27 cellular contexts compared by ENCODE assay signal in genomic region chr3:55651011-55651410, GRCh38.
"Had no signal": no experiment of that assay in that cellular context is flagged by ENCODE, and none has a peak within 500 bp of the region (broad histone marks: within the 10 kb centered on the region; RNA-seq: fewer than 3 reads in every experiment).

No MANE protein-coding gene starts in this region.

- DNase-seq: colonic mucosa; cortex of kidney; effector CD8-positive, alpha-beta T cell; effector memory CD8-positive, alpha-beta T cell; endodermal cell; erythroblast; esophagus squamous epithelium; foreskin fibroblast; heart left ventricle; hypothalamus; left cardiac atrium; left ventricle myocardium inferior; lower lobe of right lung; mesenchymal stem cell; mucosa of descending colon; naive B cell had no signal

- H3K4me1 Mint-ChIP-seq: naive B cell had no signal

- ATAC-seq: effector memory CD8-positive, alpha-beta T cell; esophagus mucosa; gastroesophageal sphincter; heart left ventricle; left cardiac atrium; left lobe of liver; lower lobe of right lung; mucosa of descending colon had no signal

- H2AFZ ChIP-seq: hepatocyte had no signal

- H3K4me3 Mint-ChIP-seq: dendritic cell treated with granulocyte-macrophage colony-stimulating factor and Interleukin-4, amounts not matched to agents 40 ng/mL and 50 ng/mL, for 4 days; effector memory CD8-positive, alpha-beta T cell; endodermal cell; mesothelial cell of epicardium; naive B cell had no signal

- H3K27me3 ChIP-seq: colonic mucosa, esophagus squamous epithelium, gastroesophageal sphincter, hepatocyte had no signal

- H3K4me1 ChIP-seq: colonic mucosa, esophagus squamous epithelium, gastroesophageal sphincter, heart left ventricle, lower lobe of right lung had no signal

- H3K27ac ChIP-seq: colonic mucosa, epithelial cell of prostate, esophagus squamous epithelium, gastroesophageal sphincter, heart left ventricle, hepatocyte, left ventricle myocardium inferior, lower lobe of right lung had no signal

- H3K9me3 ChIP-seq: colonic mucosa, esophagus squamous epithelium, gastroesophageal sphincter, heart left ventricle, left ventricle myocardium inferior, lower lobe of right lung, mucosa of descending colon had no signal

- H3K36me3 Mint-ChIP-seq: mesothelial cell of epicardium, naive B cell had no signal

- H3K36me3 ChIP-seq: colonic mucosa, esophagus squamous epithelium, gastroesophageal sphincter, heart left ventricle, left ventricle myocardium inferior, lower lobe of right lung had no signal

- H3K9me3 Mint-ChIP-seq: dendritic cell treated with granulocyte-macrophage colony-stimulating factor and Interleukin-4, amounts not matched to agents 40 ng/mL and 50 ng/mL, for 4 days; endodermal cell; mesothelial cell of epicardium had no signal

- H3K4me3 ChIP-seq: colonic mucosa, esophagus squamous epithelium, gastroesophageal sphincter, heart left ventricle, hepatocyte, left ventricle myocardium inferior, lower lobe of right lung, mucosa of descending colon had no signal

- H3K4me2 ChIP-seq: hepatocyte had no signal

- FAIRE-seq: endometrium, frontal cortex, islet of Langerhans, keratinocyte had no signal

- H3K79me2 ChIP-seq: hepatocyte had no signal

- H3K27ac Mint-ChIP-seq: dendritic cell treated with granulocyte-macrophage colony-stimulating factor and Interleukin-4, amounts not matched to agents 40 ng/mL and 50 ng/mL, for 4 days; effector memory CD8-positive, alpha-beta T cell; endodermal cell; mesothelial cell of epicardium; naive B cell had no signal
